8 cellular contexts compared by ENCODE assay signal in genomic region chr9:35954942-35955546, GRCh38. TPM values are rescaled to one million over a fixed set of nuclear protein-coding genes. Genes with fewer than 3 reads are reported as not detected.
DNase-seq lines count a peak whose midpoint lies in the region; ATAC-seq and TF ChIP-seq lines count a peak whose summit lies in the region.

No MANE protein-coding gene starts in this region.

- no peak overlapping the region for H3K4me2 ChIP-seq in OCI-LY1 (ENCODE audit: low read length)

- no peak overlapping the region for H3K27ac Mint-ChIP-seq in activated naive CD8-positive, alpha-beta T cell treated with anti-CD3 and anti-CD28 coated beads for 36 hours

- no peak for TF ChIP-seq POLR2A in prostate gland (IDR thresholded peaks at IDR 0.05)

- intact Hi-C loops in Right ventricle myocardium superior (cut with DNase I): loop anchor here (2.0 kb wide), 1 partner anchor 68 kb away; no protein-coding TSS in a partner anchor
- intact Hi-C loops in prostate gland (cut with DNase I): loop anchor here (5.0 kb wide), 1 partner anchor 67 kb away; no protein-coding TSS in a partner anchor

- peak; percentile 89 for TF ChIP-seq RAD21 in Ishikawa (IDR thresholded peaks at IDR 0.05; ENCODE audit: low read depth)

- TF ChIP-seq CTCF in OCI-LY1 (IDR thresholded peaks at IDR 0.05; ENCODE audit: low read length) (peak; percentile 86), prostate gland (IDR thresholded peaks at IDR 0.05) (peak in 3 of 4 experiments; percentile 76 to 84 (median 80))

- no peaks in the 10 kb centered on the region for H3K36me3 Mint-ChIP-seq in activated naive CD8-positive, alpha-beta T cell treated with anti-CD3 and anti-CD28 coated beads for 36 hours

- H3K9me2 ChIP-seq in OCI-LY1 (ENCODE audit: low read depth, low read length): no peaks in the 10 kb centered on the region

- H2AFZ ChIP-seq in OCI-LY1 (ENCODE audit: low read length): no peak overlapping the region

- DNase-seq in Daoy (ENCODE audit: low read depth) (peak; percentile 74), Right ventricle myocardium superior (no peak), prostate gland (ENCODE audit: low spot score) (peak; percentile 60), ecto neural progenitor cell (ENCODE audit: low spot score) (no peak)
- DNase-seq in activated naive CD8-positive, alpha-beta T cell treated with anti-CD3 and anti-CD28 coated beads for 36 hours: peak; percentile 22

- no peaks in the 10 kb centered on the region for H3K27me3 Mint-ChIP-seq in activated naive CD8-positive, alpha-beta T cell treated with anti-CD3 and anti-CD28 coated beads for 36 hours

- H3K27me3 ChIP-seq in OCI-LY1 (ENCODE audit: insufficient read depth, low read length) (no peaks in the 10 kb centered on the region), prostate gland (replicated peaks; ENCODE audit: insufficient read depth) (no peaks in the 10 kb centered on the region)

- H3K4me1 ChIP-seq in OCI-LY1 (ENCODE audit: insufficient read depth, low read length, severe bottlenecking): no peaks in the 10 kb centered on the region
- H3K4me1 ChIP-seq in prostate gland (replicated peaks): no peaks in the 10 kb centered on the region

- peaks cover 2% of the 10 kb centered on the region for H3K4me1 Mint-ChIP-seq in activated naive CD8-positive, alpha-beta T cell treated with anti-CD3 and anti-CD28 coated beads for 36 hours

- no peaks in the 10 kb centered on the region for H3K9me3 Mint-ChIP-seq in activated naive CD8-positive, alpha-beta T cell treated with anti-CD3 and anti-CD28 coated beads for 36 hours

- H3K27ac ChIP-seq in OCI-LY1 (ENCODE audit: low read depth, low read length, poor library complexity, severe bottlenecking) (no peak overlapping the region), prostate gland (no peak overlapping the region)

- WGBS in prostate gland: 5% methylated on average over 6 of the region's 6 CpGs

- H3K79me2 ChIP-seq in OCI-LY1 (ENCODE audit: insufficient read depth, low read length): no peaks in the 10 kb centered on the region

- no peak overlapping the region for H3K4me3 ChIP-seq in OCI-LY1 (ENCODE audit: low read depth, low read length, poor library complexity, severe bottlenecking)
- H3K4me3 ChIP-seq in prostate gland: no peak overlapping the region

- H3F3A ChIP-seq in OCI-LY1 (ENCODE audit: insufficient read depth, low read length): no peaks in the 10 kb centered on the region

- no peaks in the 10 kb centered on the region for H3K9me3 ChIP-seq in OCI-LY1 (ENCODE audit: low read length)
- no peaks in the 10 kb centered on the region for H3K9me3 ChIP-seq in prostate gland

- no peak for TF ChIP-seq EP300 in Ishikawa (IDR thresholded peaks at IDR 0.05; ENCODE audit: borderline replicate concordance)

- ATAC-seq in Right ventricle myocardium superior (ENCODE audit: poor library complexity) (peak; percentile 89), GM19328 (IDR thresholded peaks at IDR 0.05; ENCODE audit: unreplicated experiment) (no peak)

- H3K9ac ChIP-seq in OCI-LY1 (ENCODE audit: low read length): no peak overlapping the region

- H3K36me3 ChIP-seq in OCI-LY1 (ENCODE audit: insufficient read depth, low read length) (no peaks in the 10 kb centered on the region), prostate gland (no peaks in the 10 kb centered on the region)

- H4K20me1 ChIP-seq in OCI-LY1 (ENCODE audit: insufficient read depth, low read length): no peaks in the 10 kb centered on the region

- H3K4me3 Mint-ChIP-seq in activated naive CD8-positive, alpha-beta T cell treated with anti-CD3 and anti-CD28 coated beads for 36 hours: no peak overlapping the region

TF ChIP-seq in Ishikawa, 13 proteins besides CTCF, POLR2A, EP300 and RAD21:
- TF ChIP-seq YY1 (IDR thresholded peaks at IDR 0.05; ENCODE audit: low read depth): no peak
- TF ChIP-seq FOXM1 (IDR thresholded peaks at IDR 0.05; ENCODE audit: borderline replicate concordance, low read depth): no peak
- TF ChIP-seq REST (IDR thresholded peaks at IDR 0.05; ENCODE audit: low read depth): no peak
- no peak for TF ChIP-seq EGR1 (IDR thresholded peaks at IDR 0.05)
- TF ChIP-seq MAX (IDR thresholded peaks at IDR 0.05): no peak
- TF ChIP-seq USF1 (IDR thresholded peaks at IDR 0.05): no peak
- no peak for TF ChIP-seq CEBPB (IDR thresholded peaks at IDR 0.05)
- no peak for TF ChIP-seq CREB1 (IDR thresholded peaks at IDR 0.05; ENCODE audit: low read depth)
- no peak for TF ChIP-seq TAF1 (IDR thresholded peaks at IDR 0.05; ENCODE audit: low read depth)
- no peak for TF ChIP-seq NFIC (IDR thresholded peaks at IDR 0.05)
- TF ChIP-seq TCF12 (IDR thresholded peaks at IDR 0.05; ENCODE audit: low read depth): no peak
- no peak for TF ChIP-seq ZBTB7A (IDR thresholded peaks at IDR 0.05; ENCODE audit: low read depth)
- no peak for TF ChIP-seq TEAD4 (IDR thresholded peaks at IDR 0.05)

RNA-seq across cellular contexts. Expression of gene OR2S2, which starts 2.9 kb away (rescaled TPM):
- not detected in 2 replicates for total RNA-seq in Daoy (2014; rRNA removed; shearing (Covaris generic))
- not detected for total RNA-seq in activated naive CD8-positive, alpha-beta T cell treated with anti-CD3 and anti-CD28 coated beads for 36 hours
- total RNA-seq in Right ventricle myocardium superior (not detected), prostate gland (not detected)

RNA-seq across cellular contexts. Expression of gene SPAAR, which starts 45.8 kb away (rescaled TPM):
- total RNA-seq in Daoy (2014; rRNA removed; shearing (Covaris generic)): 0.06 TPM in 1 of 2 replicates, not detected in the other
- not detected for total RNA-seq in activated naive CD8-positive, alpha-beta T cell treated with anti-CD3 and anti-CD28 coated beads for 36 hours
- total RNA-seq in Right ventricle myocardium superior: 8.3 TPM
- 10 to 100 TPM in 1 of 2 donors, under 1 TPM in 1; 0.64 to 31.4 TPM for total RNA-seq in prostate gland

RNA-seq across cellular contexts. Expression of gene HRCT1, which starts 49.0 kb away (rescaled TPM):
- total RNA-seq in Daoy (2014; rRNA removed; shearing (Covaris generic)): 1.8 and 3.5 TPM in 2 replicates
- not detected for total RNA-seq in activated naive CD8-positive, alpha-beta T cell treated with anti-CD3 and anti-CD28 coated beads for 36 hours
- total RNA-seq in Right ventricle myocardium superior: 7.4 TPM
- total RNA-seq in prostate gland: 1 to 10 TPM; 1.3 to 1.5 TPM

Comparison
In these comparisons a context has a peak if more than half of its experiments do, and no peak if none do; other contexts are left out.
1. DNase-seq: peak in Daoy (single experiment), activated naive CD8-positive, alpha-beta T cell treated with anti-CD3 and anti-CD28 coated beads for 36 hours (single experiment) and prostate gland (single experiment); none in Right ventricle myocardium superior (single experiment) and ecto neural progenitor cell (single experiment).